In genomic region chr1:198929111-198929604, GRCh38 we compare ENCODE assay signal across 13 cellular contexts.
DNase-seq lines count a peak whose midpoint lies in the region; ATAC-seq and TF ChIP-seq lines count a peak whose summit lies in the region.
"Had no signal": no experiment of that assay in that cellular context is flagged by ENCODE, and none has a peak within 500 bp of the region (broad histone marks: within the 10 kb centered on the region; RNA-seq: fewer than 3 reads in every experiment).

No MANE protein-coding gene starts in this region.

- H3K4me3 Mint-ChIP-seq in activated CD4-positive, alpha-beta T cell treated with anti-CD3 and anti-CD28 coated beads, Interleukin-2, amount 10 ng/mL, durations not matched to agents 24 days and 14 days, result peak overlapping the region; percentile 53
- H3K4me3 Mint-ChIP-seq in activated naive CD8-positive, alpha-beta T cell treated with anti-CD3 and anti-CD28 coated beads, Interleukin-2, amount 50 U/mL, for 24 hours, result peak overlapping the region; percentile 47

- H3K4me2 ChIP-seq in smooth muscle cell, result peak overlapping the region; percentile 92

- peaks cover 15% of the 10 kb centered on the region for H3K36me3 Mint-ChIP-seq in activated CD4-positive, alpha-beta T cell treated with anti-CD3 and anti-CD28 coated beads, Interleukin-2, amount 10 ng/mL, durations not matched to agents 24 days and 14 days (ENCODE audit: low read depth)
- peaks cover 7% of the 10 kb centered on the region for H3K36me3 Mint-ChIP-seq in activated naive CD8-positive, alpha-beta T cell treated with anti-CD3 and anti-CD28 coated beads, Interleukin-2, amount 50 U/mL, for 24 hours (ENCODE audit: low read depth)

- peaks cover 45% of the 10 kb centered on the region for H3K4me1 ChIP-seq in smooth muscle cell (ENCODE audit: low read depth)
- H3K4me1 ChIP-seq: parathyroid adenoma had no signal

- H3F3A ChIP-seq in smooth muscle cell (ENCODE audit: low read depth), result peaks cover 4% of the 10 kb centered on the region

- H3K4me3 ChIP-seq in smooth muscle cell, result peak overlapping the region; percentile 95

- no peaks in the 10 kb centered on the region for H3K9me3 Mint-ChIP-seq in activated CD4-positive, alpha-beta T cell treated with anti-CD3 and anti-CD28 coated beads, Interleukin-2, amount 10 ng/mL, durations not matched to agents 24 days and 14 days
- H3K9me3 Mint-ChIP-seq in activated naive CD8-positive, alpha-beta T cell treated with anti-CD3 and anti-CD28 coated beads, Interleukin-2, amount 50 U/mL, for 24 hours, result no peaks in the 10 kb centered on the region
- H3K9me3 Mint-ChIP-seq: activated T-cell treated with anti-CD3 and anti-CD28 coated beads, Interleukin-2, amount 50 U/mL, for 4 hours had no signal

- DNase-seq in activated CD4-positive, alpha-beta T cell treated with anti-CD3 and anti-CD28 coated beads, Interleukin-2, amount 10 ng/mL, durations not matched to agents 24 days and 14 days, result no peak
- no peak for DNase-seq in activated CD4-positive, alpha-beta T cell treated with anti-CD3 and anti-CD28 coated beads, Interleukin-2, amount 50 U/mL, for 4 hours
- no peak for DNase-seq in activated naive CD8-positive, alpha-beta T cell treated with anti-CD3 and anti-CD28 coated beads, Interleukin-2, amount 50 U/mL, for 24 hours
- no peak for DNase-seq in smooth muscle cell (lab: John Stamatoyannopoulos, UW; ENCODE audit: unreplicated experiment)
- no peak for DNase-seq in posterior cingulate gyrus
- DNase-seq: activated T-cell treated with anti-CD3 and anti-CD28 coated beads, Interleukin-2, amount 50 U/mL, for 4 hours; effector CD4-positive, alpha-beta T cell; GOT3; NCI-H226 had no signal

- H3K27ac Mint-ChIP-seq in activated CD4-positive, alpha-beta T cell treated with anti-CD3 and anti-CD28 coated beads, Interleukin-2, amount 10 ng/mL, durations not matched to agents 24 days and 14 days, result peak overlapping the region; percentile 17
- no peak overlapping the region for H3K27ac Mint-ChIP-seq in activated naive CD8-positive, alpha-beta T cell treated with anti-CD3 and anti-CD28 coated beads, Interleukin-2, amount 50 U/mL, for 24 hours

- ATAC-seq in HG03097 (IDR thresholded peaks at IDR 0.05; ENCODE audit: low FRiP score, unreplicated experiment) (peak; percentile 39), GM21390 (IDR thresholded peaks at IDR 0.05; ENCODE audit: unreplicated experiment) (no peak), HG03442 (IDR thresholded peaks at IDR 0.05; ENCODE audit: unreplicated experiment) (no peak)
- ATAC-seq in activated naive CD8-positive, alpha-beta T cell treated with anti-CD3 and anti-CD28 coated beads, Interleukin-2, amount 50 U/mL, for 24 hours, result no peak

- H3K9ac ChIP-seq in smooth muscle cell (ENCODE audit: low read depth), result peak overlapping the region; percentile 99
- H3K9ac ChIP-seq: parathyroid adenoma had no signal

- H3K27ac ChIP-seq in smooth muscle cell (ENCODE audit: low read depth), result peak overlapping the region; percentile 99

- peaks cover 48% of the 10 kb centered on the region for H3K4me1 Mint-ChIP-seq in activated CD4-positive, alpha-beta T cell treated with anti-CD3 and anti-CD28 coated beads, Interleukin-2, amount 10 ng/mL, durations not matched to agents 24 days and 14 days
- peaks cover 70% of the 10 kb centered on the region for H3K4me1 Mint-ChIP-seq in activated naive CD8-positive, alpha-beta T cell treated with anti-CD3 and anti-CD28 coated beads, Interleukin-2, amount 50 U/mL, for 24 hours

- no peak overlapping the region for H2AFZ ChIP-seq in smooth muscle cell (ENCODE audit: low read depth)
- H2AFZ ChIP-seq: parathyroid adenoma had no signal

- TF ChIP-seq CTCF in smooth muscle cell (IDR thresholded peaks at IDR 0.05; ENCODE audit: borderline replicate concordance, insufficient read depth, poor library complexity, severe bottlenecking), result no peak

- H3K9me3 ChIP-seq in smooth muscle cell (replicated peaks; ENCODE audit: low read depth), result no peaks in the 10 kb centered on the region

- H3K27me3 Mint-ChIP-seq in activated CD4-positive, alpha-beta T cell treated with anti-CD3 and anti-CD28 coated beads, Interleukin-2, amount 10 ng/mL, durations not matched to agents 24 days and 14 days, result no peaks in the 10 kb centered on the region
- H3K27me3 Mint-ChIP-seq in activated naive CD8-positive, alpha-beta T cell treated with anti-CD3 and anti-CD28 coated beads, Interleukin-2, amount 50 U/mL, for 24 hours, result no peaks in the 10 kb centered on the region

- 53% methylated on average over 4 of the region's 4 CpGs for WGBS in smooth muscle cell (ENCODE audit: low lambda C conversion rate)

- H3K36me3 ChIP-seq in smooth muscle cell (ENCODE audit: low read depth), result no peaks in the 10 kb centered on the region

- intact Hi-C loops in activated CD4-positive, alpha-beta T cell treated with anti-CD3 and anti-CD28 coated beads, Interleukin-2, amount 10 ng/mL, durations not matched to agents 24 days and 14 days (cut with micrococcal nuclease), result no loop called here
- intact Hi-C loops in posterior cingulate gyrus (cut with DNase I), result no loop called here

- no peaks in the 10 kb centered on the region for H3K27me3 ChIP-seq in smooth muscle cell (ENCODE audit: low read depth)

- H4K20me1 ChIP-seq in smooth muscle cell (ENCODE audit: low read depth), result peaks cover 100% of the 10 kb centered on the region

- H3K79me2 ChIP-seq in smooth muscle cell (ENCODE audit: low read depth), result peaks cover 100% of the 10 kb centered on the region
- H3K79me2 ChIP-seq: parathyroid adenoma had no signal
